ENCODE assay signal across 1 cellular context in the genomic region with DNA sequence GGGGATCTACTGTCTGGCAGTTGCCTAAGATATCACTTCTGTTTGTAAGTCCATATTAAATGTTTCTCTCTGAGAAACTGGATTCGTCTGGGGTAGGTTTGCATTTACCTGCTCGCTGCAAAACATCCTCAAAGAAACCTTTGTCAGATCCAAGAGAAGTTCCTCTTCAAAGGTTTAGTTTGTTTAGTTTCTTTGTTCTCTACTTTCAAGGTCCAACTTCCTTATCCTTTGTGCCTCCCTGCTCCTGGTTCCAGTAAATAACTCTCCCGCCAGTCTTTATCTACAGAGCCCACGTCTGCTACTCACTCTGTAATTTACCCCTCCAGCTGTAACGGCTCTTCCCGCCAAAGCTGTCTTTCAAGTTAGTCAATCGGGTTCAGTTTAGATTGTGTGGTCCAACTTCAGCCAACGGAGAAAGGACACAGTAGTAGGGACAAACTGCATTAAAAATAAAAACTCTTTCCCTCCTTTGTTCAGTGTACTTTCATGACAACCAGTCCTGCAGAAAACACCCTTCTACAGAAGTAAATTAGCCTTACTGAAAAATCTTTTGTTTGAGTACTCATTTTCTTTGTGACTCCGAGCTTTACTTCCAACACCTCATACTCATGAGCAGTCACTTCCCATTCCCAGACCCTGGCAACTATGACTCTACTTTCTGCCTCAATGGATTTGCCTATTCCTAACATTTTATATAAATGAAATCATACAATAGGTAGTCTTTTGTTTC.
TF ChIP-seq lines count a peak whose summit lies in the region.

No MANE protein-coding gene starts in this region.

TF ChIP-seq in K562, 482 proteins besides CTCF, POLR2A, EP300 and RAD21 (continued from another document and continues in another):
- TF ChIP-seq, protein P1, sequence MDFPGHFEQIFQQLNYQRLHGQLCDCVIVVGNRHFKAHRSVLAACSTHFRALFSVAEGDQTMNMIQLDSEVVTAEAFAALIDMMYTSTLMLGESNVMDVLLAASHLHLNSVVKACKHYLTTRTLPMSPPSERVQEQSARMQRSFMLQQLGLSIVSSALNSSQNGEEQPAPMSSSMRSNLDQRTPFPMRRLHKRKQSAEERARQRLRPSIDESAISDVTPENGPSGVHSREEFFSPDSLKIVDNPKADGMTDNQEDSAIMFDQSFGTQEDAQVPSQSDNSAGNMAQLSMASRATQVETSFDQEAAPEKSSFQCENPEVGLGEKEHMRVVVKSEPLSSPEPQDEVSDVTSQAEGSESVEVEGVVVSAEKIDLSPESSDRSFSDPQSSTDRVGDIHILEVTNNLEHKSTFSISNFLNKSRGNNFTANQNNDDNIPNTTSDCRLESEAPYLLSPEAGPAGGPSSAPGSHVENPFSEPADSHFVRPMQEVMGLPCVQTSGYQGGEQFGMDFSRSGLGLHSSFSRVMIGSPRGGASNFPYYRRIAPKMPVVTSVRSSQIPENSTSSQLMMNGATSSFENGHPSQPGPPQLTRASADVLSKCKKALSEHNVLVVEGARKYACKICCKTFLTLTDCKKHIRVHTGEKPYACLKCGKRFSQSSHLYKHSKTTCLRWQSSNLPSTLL (IDR thresholded peaks at IDR 0.05): no peak
- TF ChIP-seq, protein P2, sequence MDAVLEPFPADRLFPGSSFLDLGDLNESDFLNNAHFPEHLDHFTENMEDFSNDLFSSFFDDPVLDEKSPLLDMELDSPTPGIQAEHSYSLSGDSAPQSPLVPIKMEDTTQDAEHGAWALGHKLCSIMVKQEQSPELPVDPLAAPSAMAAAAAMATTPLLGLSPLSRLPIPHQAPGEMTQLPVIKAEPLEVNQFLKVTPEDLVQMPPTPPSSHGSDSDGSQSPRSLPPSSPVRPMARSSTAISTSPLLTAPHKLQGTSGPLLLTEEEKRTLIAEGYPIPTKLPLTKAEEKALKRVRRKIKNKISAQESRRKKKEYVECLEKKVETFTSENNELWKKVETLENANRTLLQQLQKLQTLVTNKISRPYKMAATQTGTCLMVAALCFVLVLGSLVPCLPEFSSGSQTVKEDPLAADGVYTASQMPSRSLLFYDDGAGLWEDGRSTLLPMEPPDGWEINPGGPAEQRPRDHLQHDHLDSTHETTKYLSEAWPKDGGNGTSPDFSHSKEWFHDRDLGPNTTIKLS (IDR thresholded peaks at IDR 0.05; ENCODE audit: borderline replicate concordance, low read depth): peak; percentile 63; the same call in 1 of the 2 replicates
- TF ChIP-seq, protein P3, sequence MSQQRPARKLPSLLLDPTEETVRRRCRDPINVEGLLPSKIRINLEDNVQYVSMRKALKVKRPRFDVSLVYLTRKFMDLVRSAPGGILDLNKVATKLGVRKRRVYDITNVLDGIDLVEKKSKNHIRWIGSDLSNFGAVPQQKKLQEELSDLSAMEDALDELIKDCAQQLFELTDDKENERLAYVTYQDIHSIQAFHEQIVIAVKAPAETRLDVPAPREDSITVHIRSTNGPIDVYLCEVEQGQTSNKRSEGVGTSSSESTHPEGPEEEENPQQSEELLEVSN (IDR thresholded peaks at IDR 0.05; ENCODE audit: borderline replicate concordance in 1 of 2, extremely low read depth in 1 of 2, insufficient read depth in 1 of 2, insufficient read length in 1 of 2, low read depth in 1 of 2, low read length in 1 of 2, poor library complexity in 1 of 2, severe bottlenecking in 1 of 2): peak; percentile 87 to 92
- TF ChIP-seq TRIM28 (IDR thresholded peaks at IDR 0.05) (no peak), KDM1A (IDR thresholded peaks at IDR 0.05) (peak; percentile 28 to 30; a peak in 3 of 4 replicates), PTRF (tag; IDR thresholded peaks at IDR 0.05) (peak; percentile 67), PHF8 (IDR thresholded peaks at IDR 0.05; ENCODE audit: borderline replicate concordance, low read length) (peak; percentile 23; the same call in 1 of the 2 replicates), SMAD4 (CRISPR knock-in tag; conservative IDR thresholded peaks at IDR 0.05) (peak; percentile 90), PML (IDR thresholded peaks at IDR 0.05; ENCODE audit: low read length) (peak; percentile 78), NBN (IDR thresholded peaks at IDR 0.05; ENCODE audit: low read depth) (0 out of 2 replicates have a peak, but pooled peaks have one; percentile 61), GATA2 (CRISPR knock-in tag; IDR thresholded peaks at IDR 0.05) (peak; percentile 69; the same call in 1 of the 2 replicates), KAT7 (CRISPR knock-in tag; IDR thresholded peaks at IDR 0.05; ENCODE audit: borderline replicate concordance) (peak; percentile 73; the same call in 1 of the 2 replicates), CREM (IDR thresholded peaks at IDR 0.05; ENCODE audit: low read depth) (peak; percentile 72), KDM5B (IDR thresholded peaks at IDR 0.05; ENCODE audit: insufficient replicate concordance, low read depth, low read length) (no peak), GABPB1 (CRISPR knock-in tag; IDR thresholded peaks at IDR 0.05) (0 out of 2 replicates have a peak, but pooled peaks have one; percentile 42), OTX1 (CRISPR knock-in tag; IDR thresholded peaks at IDR 0.05) (0 out of 2 replicates have a peak, but pooled peaks have one; percentile 38), CXXC5 (CRISPR knock-in tag; IDR thresholded peaks at IDR 0.05) (peak; percentile 91), LCOR (CRISPR knock-in tag; IDR thresholded peaks at IDR 0.05) (peak; percentile 82)
- TF ChIP-seq, protein P4, sequence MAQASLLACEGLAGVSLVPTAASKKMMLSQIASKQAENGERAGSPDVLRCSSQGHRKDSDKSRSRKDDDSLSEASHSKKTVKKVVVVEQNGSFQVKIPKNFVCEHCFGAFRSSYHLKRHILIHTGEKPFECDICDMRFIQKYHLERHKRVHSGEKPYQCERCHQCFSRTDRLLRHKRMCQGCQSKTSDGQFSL (CRISPR knock-in tag; IDR thresholded peaks at IDR 0.05): no peak
- TF ChIP-seq, protein P4 (tag; IDR thresholded peaks at IDR 0.05): 0 out of 4 replicates have a peak, but pooled peaks of 1 of the 2 experiments have one; percentile 25
- TF ChIP-seq, protein P5, sequence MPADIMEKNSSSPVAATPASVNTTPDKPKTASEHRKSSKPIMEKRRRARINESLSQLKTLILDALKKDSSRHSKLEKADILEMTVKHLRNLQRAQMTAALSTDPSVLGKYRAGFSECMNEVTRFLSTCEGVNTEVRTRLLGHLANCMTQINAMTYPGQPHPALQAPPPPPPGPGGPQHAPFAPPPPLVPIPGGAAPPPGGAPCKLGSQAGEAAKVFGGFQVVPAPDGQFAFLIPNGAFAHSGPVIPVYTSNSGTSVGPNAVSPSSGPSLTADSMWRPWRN (IDR thresholded peaks at IDR 0.05; ENCODE audit: low read depth): 0 out of 2 replicates have a peak, but pooled peaks have one; percentile 6
- TF ChIP-seq, protein P6, sequence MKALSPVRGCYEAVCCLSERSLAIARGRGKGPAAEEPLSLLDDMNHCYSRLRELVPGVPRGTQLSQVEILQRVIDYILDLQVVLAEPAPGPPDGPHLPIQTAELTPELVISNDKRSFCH (CRISPR knock-in tag; IDR thresholded peaks at IDR 0.05): no peak
- TF ChIP-seq, protein P6 (tag; IDR thresholded peaks at IDR 0.05): peak; percentile 34; the same call in 1 of the 2 replicates
- TF ChIP-seq, protein P7, sequence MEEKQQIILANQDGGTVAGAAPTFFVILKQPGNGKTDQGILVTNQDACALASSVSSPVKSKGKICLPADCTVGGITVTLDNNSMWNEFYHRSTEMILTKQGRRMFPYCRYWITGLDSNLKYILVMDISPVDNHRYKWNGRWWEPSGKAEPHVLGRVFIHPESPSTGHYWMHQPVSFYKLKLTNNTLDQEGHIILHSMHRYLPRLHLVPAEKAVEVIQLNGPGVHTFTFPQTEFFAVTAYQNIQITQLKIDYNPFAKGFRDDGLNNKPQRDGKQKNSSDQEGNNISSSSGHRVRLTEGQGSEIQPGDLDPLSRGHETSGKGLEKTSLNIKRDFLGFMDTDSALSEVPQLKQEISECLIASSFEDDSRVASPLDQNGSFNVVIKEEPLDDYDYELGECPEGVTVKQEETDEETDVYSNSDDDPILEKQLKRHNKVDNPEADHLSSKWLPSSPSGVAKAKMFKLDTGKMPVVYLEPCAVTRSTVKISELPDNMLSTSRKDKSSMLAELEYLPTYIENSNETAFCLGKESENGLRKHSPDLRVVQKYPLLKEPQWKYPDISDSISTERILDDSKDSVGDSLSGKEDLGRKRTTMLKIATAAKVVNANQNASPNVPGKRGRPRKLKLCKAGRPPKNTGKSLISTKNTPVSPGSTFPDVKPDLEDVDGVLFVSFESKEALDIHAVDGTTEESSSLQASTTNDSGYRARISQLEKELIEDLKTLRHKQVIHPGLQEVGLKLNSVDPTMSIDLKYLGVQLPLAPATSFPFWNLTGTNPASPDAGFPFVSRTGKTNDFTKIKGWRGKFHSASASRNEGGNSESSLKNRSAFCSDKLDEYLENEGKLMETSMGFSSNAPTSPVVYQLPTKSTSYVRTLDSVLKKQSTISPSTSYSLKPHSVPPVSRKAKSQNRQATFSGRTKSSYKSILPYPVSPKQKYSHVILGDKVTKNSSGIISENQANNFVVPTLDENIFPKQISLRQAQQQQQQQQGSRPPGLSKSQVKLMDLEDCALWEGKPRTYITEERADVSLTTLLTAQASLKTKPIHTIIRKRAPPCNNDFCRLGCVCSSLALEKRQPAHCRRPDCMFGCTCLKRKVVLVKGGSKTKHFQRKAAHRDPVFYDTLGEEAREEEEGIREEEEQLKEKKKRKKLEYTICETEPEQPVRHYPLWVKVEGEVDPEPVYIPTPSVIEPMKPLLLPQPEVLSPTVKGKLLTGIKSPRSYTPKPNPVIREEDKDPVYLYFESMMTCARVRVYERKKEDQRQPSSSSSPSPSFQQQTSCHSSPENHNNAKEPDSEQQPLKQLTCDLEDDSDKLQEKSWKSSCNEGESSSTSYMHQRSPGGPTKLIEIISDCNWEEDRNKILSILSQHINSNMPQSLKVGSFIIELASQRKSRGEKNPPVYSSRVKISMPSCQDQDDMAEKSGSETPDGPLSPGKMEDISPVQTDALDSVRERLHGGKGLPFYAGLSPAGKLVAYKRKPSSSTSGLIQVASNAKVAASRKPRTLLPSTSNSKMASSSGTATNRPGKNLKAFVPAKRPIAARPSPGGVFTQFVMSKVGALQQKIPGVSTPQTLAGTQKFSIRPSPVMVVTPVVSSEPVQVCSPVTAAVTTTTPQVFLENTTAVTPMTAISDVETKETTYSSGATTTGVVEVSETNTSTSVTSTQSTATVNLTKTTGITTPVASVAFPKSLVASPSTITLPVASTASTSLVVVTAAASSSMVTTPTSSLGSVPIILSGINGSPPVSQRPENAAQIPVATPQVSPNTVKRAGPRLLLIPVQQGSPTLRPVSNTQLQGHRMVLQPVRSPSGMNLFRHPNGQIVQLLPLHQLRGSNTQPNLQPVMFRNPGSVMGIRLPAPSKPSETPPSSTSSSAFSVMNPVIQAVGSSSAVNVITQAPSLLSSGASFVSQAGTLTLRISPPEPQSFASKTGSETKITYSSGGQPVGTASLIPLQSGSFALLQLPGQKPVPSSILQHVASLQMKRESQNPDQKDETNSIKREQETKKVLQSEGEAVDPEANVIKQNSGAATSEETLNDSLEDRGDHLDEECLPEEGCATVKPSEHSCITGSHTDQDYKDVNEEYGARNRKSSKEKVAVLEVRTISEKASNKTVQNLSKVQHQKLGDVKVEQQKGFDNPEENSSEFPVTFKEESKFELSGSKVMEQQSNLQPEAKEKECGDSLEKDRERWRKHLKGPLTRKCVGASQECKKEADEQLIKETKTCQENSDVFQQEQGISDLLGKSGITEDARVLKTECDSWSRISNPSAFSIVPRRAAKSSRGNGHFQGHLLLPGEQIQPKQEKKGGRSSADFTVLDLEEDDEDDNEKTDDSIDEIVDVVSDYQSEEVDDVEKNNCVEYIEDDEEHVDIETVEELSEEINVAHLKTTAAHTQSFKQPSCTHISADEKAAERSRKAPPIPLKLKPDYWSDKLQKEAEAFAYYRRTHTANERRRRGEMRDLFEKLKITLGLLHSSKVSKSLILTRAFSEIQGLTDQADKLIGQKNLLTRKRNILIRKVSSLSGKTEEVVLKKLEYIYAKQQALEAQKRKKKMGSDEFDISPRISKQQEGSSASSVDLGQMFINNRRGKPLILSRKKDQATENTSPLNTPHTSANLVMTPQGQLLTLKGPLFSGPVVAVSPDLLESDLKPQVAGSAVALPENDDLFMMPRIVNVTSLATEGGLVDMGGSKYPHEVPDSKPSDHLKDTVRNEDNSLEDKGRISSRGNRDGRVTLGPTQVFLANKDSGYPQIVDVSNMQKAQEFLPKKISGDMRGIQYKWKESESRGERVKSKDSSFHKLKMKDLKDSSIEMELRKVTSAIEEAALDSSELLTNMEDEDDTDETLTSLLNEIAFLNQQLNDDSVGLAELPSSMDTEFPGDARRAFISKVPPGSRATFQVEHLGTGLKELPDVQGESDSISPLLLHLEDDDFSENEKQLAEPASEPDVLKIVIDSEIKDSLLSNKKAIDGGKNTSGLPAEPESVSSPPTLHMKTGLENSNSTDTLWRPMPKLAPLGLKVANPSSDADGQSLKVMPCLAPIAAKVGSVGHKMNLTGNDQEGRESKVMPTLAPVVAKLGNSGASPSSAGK (IDR thresholded peaks at IDR 0.05): peak; percentile 79
- TF ChIP-seq, protein P8, sequence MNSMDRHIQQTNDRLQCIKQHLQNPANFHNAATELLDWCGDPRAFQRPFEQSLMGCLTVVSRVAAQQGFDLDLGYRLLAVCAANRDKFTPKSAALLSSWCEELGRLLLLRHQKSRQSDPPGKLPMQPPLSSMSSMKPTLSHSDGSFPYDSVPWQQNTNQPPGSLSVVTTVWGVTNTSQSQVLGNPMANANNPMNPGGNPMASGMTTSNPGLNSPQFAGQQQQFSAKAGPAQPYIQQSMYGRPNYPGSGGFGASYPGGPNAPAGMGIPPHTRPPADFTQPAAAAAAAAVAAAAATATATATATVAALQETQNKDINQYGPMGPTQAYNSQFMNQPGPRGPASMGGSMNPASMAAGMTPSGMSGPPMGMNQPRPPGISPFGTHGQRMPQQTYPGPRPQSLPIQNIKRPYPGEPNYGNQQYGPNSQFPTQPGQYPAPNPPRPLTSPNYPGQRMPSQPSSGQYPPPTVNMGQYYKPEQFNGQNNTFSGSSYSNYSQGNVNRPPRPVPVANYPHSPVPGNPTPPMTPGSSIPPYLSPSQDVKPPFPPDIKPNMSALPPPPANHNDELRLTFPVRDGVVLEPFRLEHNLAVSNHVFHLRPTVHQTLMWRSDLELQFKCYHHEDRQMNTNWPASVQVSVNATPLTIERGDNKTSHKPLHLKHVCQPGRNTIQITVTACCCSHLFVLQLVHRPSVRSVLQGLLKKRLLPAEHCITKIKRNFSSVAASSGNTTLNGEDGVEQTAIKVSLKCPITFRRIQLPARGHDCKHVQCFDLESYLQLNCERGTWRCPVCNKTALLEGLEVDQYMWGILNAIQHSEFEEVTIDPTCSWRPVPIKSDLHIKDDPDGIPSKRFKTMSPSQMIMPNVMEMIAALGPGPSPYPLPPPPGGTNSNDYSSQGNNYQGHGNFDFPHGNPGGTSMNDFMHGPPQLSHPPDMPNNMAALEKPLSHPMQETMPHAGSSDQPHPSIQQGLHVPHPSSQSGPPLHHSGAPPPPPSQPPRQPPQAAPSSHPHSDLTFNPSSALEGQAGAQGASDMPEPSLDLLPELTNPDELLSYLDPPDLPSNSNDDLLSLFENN (IDR thresholded peaks at IDR 0.05; ENCODE audit: low read depth in 2 of 2, low read length in 2 of 2): peak in 1 of 2 experiments; percentile 72; a peak in 2 of 4 replicates
- TF ChIP-seq, protein P9, sequence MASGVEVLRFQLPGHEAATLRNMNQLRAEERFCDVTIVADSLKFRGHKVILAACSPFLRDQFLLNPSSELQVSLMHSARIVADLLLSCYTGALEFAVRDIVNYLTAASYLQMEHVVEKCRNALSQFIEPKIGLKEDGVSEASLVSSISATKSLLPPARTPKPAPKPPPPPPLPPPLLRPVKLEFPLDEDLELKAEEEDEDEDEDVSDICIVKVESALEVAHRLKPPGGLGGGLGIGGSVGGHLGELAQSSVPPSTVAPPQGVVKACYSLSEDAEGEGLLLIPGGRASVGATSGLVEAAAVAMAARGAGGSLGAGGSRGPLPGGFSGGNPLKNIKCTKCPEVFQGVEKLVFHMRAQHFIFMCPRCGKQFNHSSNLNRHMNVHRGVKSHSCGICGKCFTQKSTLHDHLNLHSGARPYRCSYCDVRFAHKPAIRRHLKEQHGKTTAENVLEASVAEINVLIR (CRISPR knock-in tag; IDR thresholded peaks at IDR 0.05): 0 out of 2 replicates have a peak, but pooled peaks have one; percentile 42
